Comparison of ENCODE assay signal across 25 cellular contexts in the genomic region with DNA sequence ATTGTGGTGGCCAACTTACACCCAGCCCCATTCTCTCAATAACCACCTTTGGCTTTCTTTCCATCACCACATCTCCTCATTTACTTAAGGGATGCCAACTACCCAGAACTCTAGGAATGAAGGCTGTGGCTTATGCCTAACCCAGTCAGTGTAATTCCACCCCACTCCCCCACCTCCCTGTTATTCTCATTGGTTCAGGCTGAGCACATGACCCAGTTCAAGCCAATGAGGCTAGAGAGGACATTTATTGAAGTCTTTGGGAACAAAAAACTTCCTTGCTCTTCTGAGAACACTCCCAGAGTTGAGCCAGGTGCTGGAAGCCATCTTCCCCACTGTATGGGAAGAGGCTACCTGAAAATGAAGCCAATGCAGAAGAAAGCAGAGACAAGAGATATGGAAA. TPM values are rescaled to one million over a fixed set of nuclear protein-coding genes. Genes with fewer than 3 reads are reported as not detected.
DNase-seq lines count a peak whose midpoint lies in the region; ATAC-seq, FAIRE-seq and TF ChIP-seq lines count a peak whose summit lies in the region.
"Had no signal": no experiment of that assay in that cellular context is flagged by ENCODE, and none has a peak within 500 bp of the region (broad histone marks: within the 10 kb centered on the region; RNA-seq: fewer than 3 reads in every experiment).

No MANE protein-coding gene starts in this region.

- H3K27me3 Mint-ChIP-seq in activated CD4-positive, alpha-beta T cell treated with anti-CD3 and anti-CD28 coated beads, Interleukin-2, amount 10 ng/mL, durations not matched to agents 24 days and 14 days: no peaks in the 10 kb centered on the region
- no peaks in the 10 kb centered on the region for H3K27me3 Mint-ChIP-seq in activated CD8-positive, alpha-beta memory T cell treated with anti-CD3 and anti-CD28 coated beads, Interleukin-2, amount 10 ng/mL, durations not matched to agents 7 days and 5 days
- H3K27me3 Mint-ChIP-seq: CD4-positive, alpha-beta T cell had no signal

- TF ChIP-seq POLR2A in K562 (conservative IDR thresholded peaks at IDR 0.05) (no peak), erythroblast (IDR thresholded peaks at IDR 0.05; ENCODE audit: low read length) (no peak)

- no peaks in the 10 kb centered on the region for H3K27me3 ChIP-seq in K562 (ENCODE audit: control insufficient read depth in 2 of 2, insufficient read depth in 2 of 2, low read length in 2 of 2)
- H3K27me3 ChIP-seq: BLaER1 treated with 17β-estradiol and CSF1 and Interleukin-3, amounts not matched to agents 10 nM and 100 nM had no signal

- H3K36me3 Mint-ChIP-seq in activated CD4-positive, alpha-beta T cell treated with anti-CD3 and anti-CD28 coated beads, Interleukin-2, amount 10 ng/mL, durations not matched to agents 24 days and 14 days (ENCODE audit: low read depth): no peaks in the 10 kb centered on the region
- no peaks in the 10 kb centered on the region for H3K36me3 Mint-ChIP-seq in activated CD8-positive, alpha-beta memory T cell treated with anti-CD3 and anti-CD28 coated beads, Interleukin-2, amount 10 ng/mL, durations not matched to agents 7 days and 5 days
- H3K36me3 Mint-ChIP-seq: CD8-positive, alpha-beta T cell had no signal

- ATAC-seq in activated CD8-positive, alpha-beta memory T cell treated with anti-CD3 and anti-CD28 coated beads, Interleukin-2, amount 10 ng/mL, durations not matched to agents 7 days and 5 days: no peak
- ATAC-seq in K562: peak; percentile 69
- ATAC-seq: A549; CD8-positive, alpha-beta T cell had no signal

- TF ChIP-seq RAD21 in K562 (CRISPR knock-in tag; conservative IDR thresholded peaks at IDR 0.05 in 1 of 2, IDR thresholded peaks at IDR 0.05 in 1 of 2): no peak

- H3K4me1 ChIP-seq in K562 (replicated peaks in 1 of 2; ENCODE audit: control insufficient read depth in 2 of 2, insufficient read depth in 2 of 2, low read length in 2 of 2): peaks cover 0 to 2% of the 10 kb centered on the region in 2 experiments; a peak in 3 of 5 replicates
- H3K4me1 ChIP-seq: A549, Caco-2 had no signal

- no peaks in the 10 kb centered on the region for H3K79me2 ChIP-seq in K562 (ENCODE audit: control insufficient read depth, insufficient read depth, low read length)

- no peak for TF ChIP-seq EP300 in K562 (IDR thresholded peaks at IDR 0.05; ENCODE audit: low read length)

- H3K4me1 Mint-ChIP-seq in activated CD4-positive, alpha-beta T cell treated with anti-CD3 and anti-CD28 coated beads, Interleukin-2, amount 10 ng/mL, durations not matched to agents 24 days and 14 days: peaks cover 42% of the 10 kb centered on the region
- H3K4me1 Mint-ChIP-seq in activated CD8-positive, alpha-beta memory T cell treated with anti-CD3 and anti-CD28 coated beads, Interleukin-2, amount 10 ng/mL, durations not matched to agents 7 days and 5 days: peaks cover 23% of the 10 kb centered on the region

- H3K9me3 ChIP-seq in K562 (replicated peaks; ENCODE audit: control insufficient read depth, insufficient read depth, low read depth, low read length): no peaks in the 10 kb centered on the region
- H3K9me3 ChIP-seq: A549; BLaER1 treated with 17β-estradiol and CSF1 and Interleukin-3, amounts not matched to agents 10 nM and 100 nM; Caco-2 had no signal

- no TSS peak for BruUV-seq in K562 (replicated peaks; lab: Mats Ljungman, UMichigan)

- no peak overlapping the region for H3K9ac ChIP-seq in K562 (ENCODE audit: insufficient read depth in 1 of 2, low read depth in 2 of 2, low read length in 2 of 2)
- H3K9ac ChIP-seq: BLaER1 treated with 17β-estradiol and CSF1 and Interleukin-3, amounts not matched to agents 10 nM and 100 nM had no signal

- FAIRE-seq in K562 (lab: Jason Lieb, UNC): no peak
- FAIRE-seq: A549, D721Med, G401.6, GM12891, GM19239 had no signal

- CTCF ChIA-PET in activated CD8-positive, alpha-beta memory T cell treated with anti-CD3 and anti-CD28 coated beads, Interleukin-2, amount 10 ng/mL, durations not matched to agents 7 days and 5 days (lab: Charles Lee): no interaction called here
- CTCF ChIA-PET in K562 (lab: Yijun Ruan, JAX; ENCODE audit: low intra/inter-chr PET ratio): interaction anchor here (0.6 kb wide), 1 partner anchor 99 kb away, joined by 4 read pairs; no protein-coding TSS in a partner anchor

- in situ Hi-C loops in K562 (cut with MboI): loop anchor here (5.0 to 25.0 kb wide), 3 partner anchors 203 to 556 kb away; no protein-coding TSS in a partner anchor

- no peak overlapping the region for H3K4me2 ChIP-seq in K562 (ENCODE audit: insufficient read depth, low read length)
- H3K4me2 ChIP-seq: A549; BLaER1 treated with 17β-estradiol and CSF1 and Interleukin-3, amounts not matched to agents 10 nM and 100 nM had no signal

- no peak overlapping the region for H3K4me3 ChIP-seq in K562
- H3K4me3 ChIP-seq: A549; BLaER1 treated with 17β-estradiol and CSF1 and Interleukin-3, amounts not matched to agents 10 nM and 100 nM had no signal

- H4K20me1 ChIP-seq in K562 (replicated peaks; ENCODE audit: control insufficient read depth, insufficient read depth, low read length): no peaks in the 10 kb centered on the region
- H4K20me1 ChIP-seq: BLaER1 treated with 17β-estradiol and CSF1 and Interleukin-3, amounts not matched to agents 10 nM and 100 nM had no signal

- no peaks in the 10 kb centered on the region for H3K36me3 ChIP-seq in K562 (ENCODE audit: control insufficient read depth, insufficient read depth, low read length)
- H3K36me3 ChIP-seq: BLaER1 treated with 17β-estradiol and CSF1 and Interleukin-3, amounts not matched to agents 10 nM and 100 nM had no signal

- H3K9me1 ChIP-seq in K562 (ENCODE audit: control insufficient read depth, insufficient read depth, low read length): no peaks in the 10 kb centered on the region

- H3K27ac ChIP-seq in K562 (ENCODE audit: extremely low read depth, low read depth, low read length): no peak overlapping the region
- H3K27ac ChIP-seq: 22Rv1; A549; BLaER1 treated with 17β-estradiol and CSF1 and Interleukin-3, amounts not matched to agents 10 nM and 100 nM; C4-2B had no signal

- POLR2A ChIA-PET in K562 (lab: Yijun Ruan, JAX): interaction anchor here (1.0 kb wide), 1 partner anchor 327 kb away, joined by 3 read pairs; no protein-coding TSS in a partner anchor

- H3K27ac Mint-ChIP-seq in activated CD4-positive, alpha-beta T cell treated with anti-CD3 and anti-CD28 coated beads, Interleukin-2, amount 10 ng/mL, durations not matched to agents 24 days and 14 days: peak overlapping the region; percentile 14
- H3K27ac Mint-ChIP-seq in activated CD8-positive, alpha-beta memory T cell treated with anti-CD3 and anti-CD28 coated beads, Interleukin-2, amount 10 ng/mL, durations not matched to agents 7 days and 5 days: no peak overlapping the region
- H3K27ac Mint-ChIP-seq: B cell; CD4-positive, alpha-beta T cell; CD8-positive, alpha-beta T cell had no signal

- peaks cover 5% of the 10 kb centered on the region for H3K9me3 Mint-ChIP-seq in activated CD4-positive, alpha-beta T cell treated with anti-CD3 and anti-CD28 coated beads, Interleukin-2, amount 10 ng/mL, durations not matched to agents 24 days and 14 days
- H3K9me3 Mint-ChIP-seq in activated CD8-positive, alpha-beta memory T cell treated with anti-CD3 and anti-CD28 coated beads, Interleukin-2, amount 10 ng/mL, durations not matched to agents 7 days and 5 days (ENCODE audit: low read depth): no peaks in the 10 kb centered on the region
- H3K9me3 Mint-ChIP-seq: CD4-positive, alpha-beta T cell; CD8-positive, alpha-beta T cell had no signal

- intact Hi-C loops in activated CD4-positive, alpha-beta T cell treated with anti-CD3 and anti-CD28 coated beads, Interleukin-2, amount 10 ng/mL, durations not matched to agents 24 days and 14 days (cut with micrococcal nuclease): loop anchor here (10.0 kb wide), 1 partner anchor 933 kb away; no protein-coding TSS in a partner anchor
- intact Hi-C loops in K562 (cut with micrococcal nuclease): loop anchor here (10.0 kb wide), 2 partner anchors 393 to 553 kb away; partner anchors contain the start of gene TRIM45

- no peak for DNase-seq in activated CD4-positive, alpha-beta T cell treated with anti-CD3 and anti-CD28 coated beads, Interleukin-2, amount 10 ng/mL, durations not matched to agents 24 days and 14 days
- DNase-seq in activated CD4-positive, alpha-beta T cell treated with anti-CD3 and anti-CD28 coated beads, Interleukin-2, amount 50 U/mL, for 4 hours: no peak
- peak; percentile 22 for DNase-seq in activated CD8-positive, alpha-beta memory T cell treated with anti-CD3 and anti-CD28 coated beads, Interleukin-2, amount 50 U/mL, for 48 hours
- DNase-seq in activated CD8-positive, alpha-beta memory T cell treated with anti-CD3 and anti-CD28 coated beads, Interleukin-2, amount 10 ng/mL, durations not matched to agents 7 days and 5 days: no peak
- DNase-seq in K562 (ENCODE audit: extremely low read depth in 1 of 4, low spot score in 3 of 4): peak in 3 of 4 experiments; percentile 48 to 56 (median 53)
- DNase-seq in kidney glomerular epithelial cell (lab: John Stamatoyannopoulos, UW): no peak
- no peak for DNase-seq in erythroblast (lab: John Stamatoyannopoulos, UW)
- DNase-seq: AML-193; Caco-2; Calu3; CD4-positive, alpha-beta T cell; CD8-positive, alpha-beta T cell; DMS79 treated with DMSO at 0.1 percent for 48 hours; GF-D8 had no signal

- H3K4me3 Mint-ChIP-seq in activated CD4-positive, alpha-beta T cell treated with anti-CD3 and anti-CD28 coated beads, Interleukin-2, amount 10 ng/mL, durations not matched to agents 24 days and 14 days: no peak overlapping the region
- no peak overlapping the region for H3K4me3 Mint-ChIP-seq in activated CD8-positive, alpha-beta memory T cell treated with anti-CD3 and anti-CD28 coated beads, Interleukin-2, amount 10 ng/mL, durations not matched to agents 7 days and 5 days
- H3K4me3 Mint-ChIP-seq: B cell; CD4-positive, alpha-beta T cell; CD8-positive, alpha-beta T cell had no signal

- peak overlapping the region; percentile 32 for H2AFZ ChIP-seq in K562 (ENCODE audit: low read depth, low read length)

- no peak for TF ChIP-seq CTCF in K562 (IDR thresholded peaks at IDR 0.05 in 2 of 3, conservative IDR thresholded peaks at IDR 0.05 in 1 of 3; ENCODE audit: insufficient read depth in 2 of 3, low read depth in 1 of 3, low read length in 3 of 3)

RNA-seq across cellular contexts. Expression of gene CD2, which starts 22.8 kb away (rescaled TPM):
- total RNA-seq in activated CD4-positive, alpha-beta T cell treated with anti-CD3 and anti-CD28 coated beads, Interleukin-2, amount 10 ng/mL, durations not matched to agents 24 days and 14 days: 500 and 501 TPM in 2 replicates
- 100 to 1,000 TPM; 278 to 444 TPM for total RNA-seq in activated CD8-positive, alpha-beta memory T cell treated with anti-CD3 and anti-CD28 coated beads, Interleukin-2, amount 10 ng/mL, durations not matched to agents 7 days and 5 days
- total RNA-seq in K562 (2011; cell fraction: chromatin; rRNA removed; ENCODE audit: low replicate concordance): not detected in 2 replicates
- not detected in 2 replicates for total RNA-seq in K562 (2011; cell fraction: nucleolus; rRNA removed)
- total RNA-seq in K562 (2011; cell fraction: nucleoplasm; rRNA removed): not detected in 2 replicates
- total RNA-seq in K562 (2014; rRNA removed) (not detected in 2 replicates), K562 (2014; rRNA removed; fragmentation: Illumina TruSeq; extraction: Trizol) (not detected in 2 replicates), K562 (2015; rRNA removed; fragmentation: Illumina TruSeq; extraction: Trizol) (not detected in 2 replicates), K562 (2021) (0.16 and 0.29 TPM in 2 replicates)
- polyA plus RNA-seq in K562 (2011; rRNA removed) (not detected in 2 replicates), K562 (2014; fragmentation: Illumina TruSeq; extraction: Trizol) (0.07 TPM in 1 of 2 replicates, not detected in the other), K562 (2014; fragmentation: Nextera tagmentation; extraction: Ambion mirVana) (not detected), K562 (2014; rRNA removed) (not detected in 2 replicates)
- not detected in 2 replicates for polyA plus RNA-seq in K562 (2011; cell fraction: cytosol; rRNA removed)
- not detected in 2 replicates for polyA plus RNA-seq in K562 (2011; cell fraction: nucleus; rRNA removed)
- polyA plus RNA-seq in K562 (2012): 0.06 TPM in 1 of 2 replicates, not detected in the other
- polyA minus RNA-seq in K562 (2011; rRNA and poly(A)+ RNA removed): not detected in 2 replicates
- not detected in 2 replicates for polyA minus RNA-seq in K562 (2011; cell fraction: cytosol; rRNA and poly(A)+ RNA removed)
- polyA minus RNA-seq in K562 (2011; cell fraction: nucleus; rRNA and poly(A)+ RNA removed): not detected in 2 replicates
- total RNA-seq: A172, Caco-2, Calu3 had no signal
- polyA plus RNA-seq: A549, BJ had no signal

Comparison
In these comparisons a context has a peak if more than half of its experiments do, and no peak if none do; other contexts are left out.
1. DNase-seq: peak in activated CD8-positive, alpha-beta memory T cell treated with anti-CD3 and anti-CD28 coated beads, Interleukin-2, amount 50 U/mL, for 48 hours (single experiment) and K562 (3 of 4); none in activated CD4-positive, alpha-beta T cell treated with anti-CD3 and anti-CD28 coated beads, Interleukin-2, amount 10 ng/mL, durations not matched to agents 24 days and 14 days (single experiment), activated CD4-positive, alpha-beta T cell treated with anti-CD3 and anti-CD28 coated beads, Interleukin-2, amount 50 U/mL, for 4 hours (0 of 2), activated CD8-positive, alpha-beta memory T cell treated with anti-CD3 and anti-CD28 coated beads, Interleukin-2, amount 10 ng/mL, durations not matched to agents 7 days and 5 days (single experiment), kidney glomerular epithelial cell (single experiment) and erythroblast (0 of 2).
2. RNA of gene CD2, which starts 22.8 kb away (total RNA-seq): 500 to 501 TPM in activated CD4-positive, alpha-beta T cell treated with anti-CD3 and anti-CD28 coated beads, Interleukin-2, amount 10 ng/mL, durations not matched to agents 24 days and 14 days and 278 to 444 TPM in activated CD8-positive, alpha-beta memory T cell treated with anti-CD3 and anti-CD28 coated beads, Interleukin-2, amount 10 ng/mL, durations not matched to agents 7 days and 5 days; 0.16 to 0.29 TPM in K562; every median in the first group is over 100 times any median in the second.